In genomic region chr6:11007715-11008608, GRCh38 we compare ENCODE assay signal across 2 cellular contexts.
TF ChIP-seq lines count a peak whose summit lies in the region.

No MANE protein-coding gene starts in this region.

TF ChIP-seq in H1, 55 proteins besides CTCF, POLR2A, EP300 and RAD21:
- TF ChIP-seq RFX5 (IDR thresholded peaks at IDR 0.05; ENCODE audit: borderline replicate concordance, low read depth, low read length), result no peak
- TF ChIP-seq TEAD4 (IDR thresholded peaks at IDR 0.05; ENCODE audit: low read depth, low read length), result 0 out of 2 replicates have a peak, but pooled peaks have one; percentile 10

TF ChIP-seq in HEK293T, 16 proteins besides CTCF, POLR2A, EP300 and RAD21:
- TF ChIP-seq, protein P1, sequence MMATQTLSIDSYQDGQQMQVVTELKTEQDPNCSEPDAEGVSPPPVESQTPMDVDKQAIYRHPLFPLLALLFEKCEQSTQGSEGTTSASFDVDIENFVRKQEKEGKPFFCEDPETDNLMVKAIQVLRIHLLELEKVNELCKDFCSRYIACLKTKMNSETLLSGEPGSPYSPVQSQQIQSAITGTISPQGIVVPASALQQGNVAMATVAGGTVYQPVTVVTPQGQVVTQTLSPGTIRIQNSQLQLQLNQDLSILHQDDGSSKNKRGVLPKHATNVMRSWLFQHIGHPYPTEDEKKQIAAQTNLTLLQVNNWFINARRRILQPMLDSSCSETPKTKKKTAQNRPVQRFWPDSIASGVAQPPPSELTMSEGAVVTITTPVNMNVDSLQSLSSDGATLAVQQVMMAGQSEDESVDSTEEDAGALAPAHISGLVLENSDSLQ (IDR thresholded peaks at IDR 0.05), result no peak
- TF ChIP-seq ZNF384 (IDR thresholded peaks at IDR 0.05) (no peak), TARDBP (IDR thresholded peaks at IDR 0.05) (no peak), SP1 (IDR thresholded peaks at IDR 0.05) (no peak), ELF4 (IDR thresholded peaks at IDR 0.05) (no peak), FOXK2 (IDR thresholded peaks at IDR 0.05) (no peak), HDGF (IDR thresholded peaks at IDR 0.05; ENCODE audit: borderline replicate concordance) (no peak), L3MBTL2 (conservative IDR thresholded peaks at IDR 0.05) (no peak), NFRKB (IDR thresholded peaks at IDR 0.05) (no peak), BHLHE40 (IDR thresholded peaks at IDR 0.05; ENCODE audit: borderline replicate concordance) (no peak), FOXM1 (IDR thresholded peaks at IDR 0.05; ENCODE audit: borderline replicate concordance) (no peak), ARNT (IDR thresholded peaks at IDR 0.05) (no peak), LEF1 (IDR thresholded peaks at IDR 0.05; ENCODE audit: borderline replicate concordance) (no peak), CTBP1 (IDR thresholded peaks at IDR 0.05; ENCODE audit: borderline replicate concordance) (no peak), SUZ12 (IDR thresholded peaks at IDR 0.05) (no peak), FOXA1 (IDR thresholded peaks at IDR 0.05) (no peak)
